Comparison of ENCODE assay signal across 16 cellular contexts in the genomic region with DNA sequence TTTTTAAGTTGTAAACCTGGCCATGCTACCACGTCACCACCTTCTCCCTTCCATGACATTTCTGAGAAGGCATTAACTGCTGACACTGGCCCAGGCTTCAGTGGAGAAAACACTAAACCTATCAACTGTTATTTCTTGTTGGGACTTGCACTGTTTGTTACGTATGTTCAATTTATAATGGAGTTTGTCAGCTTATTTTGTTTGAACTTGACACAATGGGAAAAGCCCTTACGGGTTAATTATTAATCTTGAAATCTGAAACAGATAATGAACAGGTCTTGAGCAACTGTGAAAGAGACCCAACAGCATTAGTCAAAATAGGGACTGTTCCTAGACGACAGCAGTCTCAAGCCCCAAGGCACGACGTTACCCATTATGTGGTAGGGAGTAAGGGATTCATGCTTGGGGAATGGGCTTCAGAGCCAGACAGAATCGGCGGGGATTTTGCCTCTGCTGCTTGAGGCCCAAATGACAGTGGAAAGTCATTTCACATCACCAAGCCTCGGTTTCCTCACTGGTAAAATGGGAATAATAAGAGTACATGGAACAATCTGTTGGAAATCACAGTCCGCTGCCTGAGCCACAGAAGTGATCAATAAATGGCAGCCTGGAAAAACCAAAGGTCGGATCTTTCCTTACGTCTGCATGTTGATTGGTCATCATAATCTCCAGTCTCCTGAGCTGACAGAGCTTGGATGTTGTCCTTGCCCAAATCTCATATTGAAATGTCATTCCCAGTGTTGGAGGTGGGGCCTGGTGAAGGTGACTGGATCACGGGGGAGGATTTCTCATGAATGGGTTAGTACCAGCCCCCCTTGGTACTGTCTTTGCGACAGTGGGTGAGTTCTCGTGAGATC. TPM values are rescaled to one million over a fixed set of nuclear protein-coding genes. Genes with fewer than 3 reads are reported as not detected.
A peak's percentile ranks its signal among the peaks of the same experiment; 100 is the strongest.
DNase-seq lines count a peak whose midpoint lies in the region; ATAC-seq lines count a peak whose summit lies in the region.
"Had no signal": no experiment of that assay in that cellular context is flagged by ENCODE, and none has a peak within 500 bp of the region (broad histone marks: within the 10 kb centered on the region; RNA-seq: fewer than 3 reads in every experiment).

No MANE protein-coding gene starts in this region.

- no peaks in the 10 kb centered on the region for H3K9me3 ChIP-seq in ectodermal cell (ENCODE audit: control insufficient read depth, low read length)

- H3K27me3 ChIP-seq in ectodermal cell (ENCODE audit: control insufficient read depth, insufficient read depth, low read length, poor library complexity, severe bottlenecking), result no peaks in the 10 kb centered on the region
- H3K27me3 ChIP-seq: BLaER1 had no signal

- peak; percentile 47 for ATAC-seq in GM18870 (IDR thresholded peaks at IDR 0.05; ENCODE audit: unreplicated experiment)
- peak; percentile 80 for ATAC-seq in HG02763 (IDR thresholded peaks at IDR 0.05; ENCODE audit: unreplicated experiment)
- no peak for ATAC-seq in GM21825 (IDR thresholded peaks at IDR 0.05; ENCODE audit: unreplicated experiment)
- ATAC-seq: activated naive CD8-positive, alpha-beta T cell treated with anti-CD3 and anti-CD28 coated beads, Interleukin-2, amount 50 U/mL, for 24 hours; stimulated activated naive CD8-positive, alpha-beta T cell treated with anti-CD3 and anti-CD28 coated beads, Interleukin-15, amount 100 ng/mL, for 72 hours had no signal

- peak overlapping the region; percentile 23 for H3K27ac ChIP-seq in ectodermal cell (ENCODE audit: insufficient read depth, low read depth, low read length, poor library complexity, severe bottlenecking)
- H3K27ac ChIP-seq: BLaER1 had no signal

- H3K4me3 ChIP-seq in ectodermal cell (ENCODE audit: insufficient read depth, low read depth, low read length), result no peak overlapping the region
- H3K4me3 ChIP-seq: BLaER1 had no signal

- no peaks in the 10 kb centered on the region for H3K4me1 ChIP-seq in ectodermal cell (ENCODE audit: control insufficient read depth, insufficient read depth, low read length)
- H3K4me1 ChIP-seq: BLaER1 had no signal

- peak; percentile 90 for DNase-seq in renal cortical epithelial cell (ENCODE audit: low read depth)
- DNase-seq in NCI-H446 (lab: John Stamatoyannopoulos, UW), result no peak
- DNase-seq in Kasumi-1 (lab: John Stamatoyannopoulos, UW), result no peak
- DNase-seq in HuH-7.5 (ENCODE audit: low spot score), result no peak
- DNase-seq: activated naive CD8-positive, alpha-beta T cell treated with anti-CD3 and anti-CD28 coated beads, Interleukin-2, amount 50 U/mL, for 24 hours; cortex of kidney; foreskin fibroblast; islet precursor cell; NCI-H82; SIG-M5; stimulated activated naive CD8-positive, alpha-beta T cell treated with anti-CD3 and anti-CD28 coated beads, Interleukin-15, amount 100 ng/mL, for 72 hours had no signal

- 92 to 93% methylated on average over 15 of the region's 15 CpGs for WGBS in ectodermal cell, 2 experiments

- no peaks in the 10 kb centered on the region for H3K36me3 ChIP-seq in ectodermal cell (ENCODE audit: control insufficient read depth, insufficient read depth, low read length)

RNA-seq across cellular contexts. Expression of a gene that starts 44.5 kb away (rescaled TPM):
- 68.2 TPM for polyA plus RNA-seq in ectodermal cell (2013, experiment 1 of 4)
- 62.5 TPM for polyA plus RNA-seq in ectodermal cell (2013, experiment 2 of 4)
- polyA plus RNA-seq in ectodermal cell (2013, experiment 3 of 4), result 37.0 TPM
- polyA plus RNA-seq in ectodermal cell (2013, experiment 4 of 4), result 41.7 TPM
- 5.9 and 7.6 TPM in 2 replicates for total RNA-seq in renal cortical epithelial cell
